ENCODE assay signal across 9 cellular contexts in the genomic region with DNA sequence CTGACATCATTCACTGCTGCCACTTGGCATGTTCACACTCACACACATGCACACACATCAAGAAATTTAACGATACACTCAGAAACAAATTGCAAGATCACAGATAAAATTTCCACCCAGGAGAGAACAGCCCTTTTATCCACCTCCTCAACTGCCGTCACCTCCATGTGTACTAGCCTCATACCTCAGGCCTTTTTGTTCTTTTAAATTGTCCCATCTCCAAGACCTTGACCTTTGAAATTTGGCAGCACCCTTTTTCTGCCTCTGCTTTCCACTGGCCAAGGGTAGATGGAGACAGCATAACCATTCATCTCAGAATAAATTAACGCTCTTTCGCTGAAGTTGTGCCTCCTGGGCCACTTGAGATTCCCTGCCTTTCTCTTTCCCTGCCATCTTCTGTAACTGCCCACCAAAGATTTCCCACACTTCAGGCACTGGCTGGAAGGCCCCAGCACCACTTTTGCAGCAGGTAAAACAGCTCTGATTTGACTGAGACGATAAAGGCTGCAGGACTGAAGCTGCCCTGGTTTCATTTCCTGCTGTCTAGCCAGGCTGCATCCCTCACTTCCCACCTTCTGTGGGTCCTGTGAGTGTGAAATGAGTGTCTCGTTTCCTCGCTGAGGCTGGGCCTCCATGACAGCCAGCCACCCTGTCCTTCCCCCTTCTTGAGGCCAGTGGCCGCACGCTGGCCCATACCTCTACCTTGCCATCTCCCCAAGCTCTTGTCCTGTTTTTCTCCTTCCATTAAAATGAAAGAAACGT. TPM values are rescaled to one million over a fixed set of nuclear protein-coding genes. Genes with fewer than 3 reads are reported as not detected.
DNase-seq lines count a peak whose midpoint lies in the region; ATAC-seq, FAIRE-seq and TF ChIP-seq lines count a peak whose summit lies in the region.
"Had no signal": no experiment of that assay in that cellular context is flagged by ENCODE, and none has a peak within 500 bp of the region (broad histone marks: within the 10 kb centered on the region; RNA-seq: fewer than 3 reads in every experiment).

No MANE protein-coding gene starts in this region.

- H4K20me1 ChIP-seq in mammary epithelial cell (ENCODE audit: insufficient read depth, low read length) (no peaks in the 10 kb centered on the region), GM12878 (ENCODE audit: control insufficient read depth, insufficient read depth) (peaks cover 5% of the 10 kb centered on the region; the same call in 1 of the 2 replicates)

- peaks cover 70% of the 10 kb centered on the region for H3K79me2 ChIP-seq in mammary epithelial cell (ENCODE audit: insufficient read depth, low read length)
- peaks cover 2% of the 10 kb centered on the region; the same call in 1 of the 2 replicates for H3K79me2 ChIP-seq in GM12878 (ENCODE audit: control insufficient read depth, insufficient read depth, low read length)

- no peaks in the 10 kb centered on the region for H3K9me3 ChIP-seq in mammary epithelial cell (replicated peaks; ENCODE audit: insufficient read depth, low read length)
- no peaks in the 10 kb centered on the region for H3K9me3 ChIP-seq in GM12878 (replicated peaks; ENCODE audit: control insufficient read depth, insufficient read depth, low read length)
- H3K9me3 ChIP-seq in sigmoid colon, result no peaks in the 10 kb centered on the region
- no peaks in the 10 kb centered on the region for H3K9me3 ChIP-seq in tibial nerve

- H3K36me3 Mint-ChIP-seq in MCF 10A (ENCODE audit: insufficient read depth, unreplicated experiment), result peaks cover 10% of the 10 kb centered on the region

- no peak for TF ChIP-seq POLR2A in GM12878 (IDR thresholded peaks at IDR 0.05; ENCODE audit: low read depth, low read length)
- no peak for TF ChIP-seq POLR2A in sigmoid colon (IDR thresholded peaks at IDR 0.05)
- no peak for TF ChIP-seq POLR2A in tibial nerve (IDR thresholded peaks at IDR 0.05)

- in situ Hi-C loops in mammary epithelial cell (cut with MboI; ENCODE audit: low sequenced_read_pairs in 2 of 2), result no loop called here
- in situ Hi-C loops in GM12878 (cut with MboI), result no loop called here

- H2AFZ ChIP-seq in mammary epithelial cell (ENCODE audit: low read depth, low read length) (no peak overlapping the region), GM12878 (ENCODE audit: control insufficient read depth, low read depth, low read length) (no peak overlapping the region)

- no peak for TF ChIP-seq RAD21 in GM12878 (IDR thresholded peaks at IDR 0.05; ENCODE audit: insufficient read depth, low read depth, low read length)

- H3K4me3 ChIP-seq in mammary epithelial cell (replicated peaks in 1 of 3; ENCODE audit: insufficient read depth in 1 of 3, low read depth in 2 of 3, low read length in 3 of 3) (no peak overlapping the region), GM12878 (no peak overlapping the region), sigmoid colon (no peak overlapping the region), tibial nerve (no peak overlapping the region)

- no TSS peak for BruUV-seq in MCF 10A (replicated peaks; lab: Mats Ljungman, UMichigan)
- no TSS peak for BruUV-seq in mammary epithelial cell (replicated peaks; lab: Mats Ljungman, UMichigan)
- BruUV-seq in GM12878 (replicated peaks; lab: Mats Ljungman, UMichigan), result no TSS peak

- no peaks in the 10 kb centered on the region for H3K27me3 ChIP-seq in mammary epithelial cell (ENCODE audit: insufficient read depth, low read length)
- H3K27me3 ChIP-seq in GM12878 (replicated peaks in 1 of 2; ENCODE audit: control insufficient read depth in 2 of 2, insufficient read depth in 2 of 2, low read length in 1 of 2), result no peaks in the 10 kb centered on the region
- H3K27me3 ChIP-seq in sigmoid colon, result no peaks in the 10 kb centered on the region
- no peaks in the 10 kb centered on the region for H3K27me3 ChIP-seq in tibial nerve

- dilution Hi-C loops in mammary epithelial cell (cut with HindIII; ENCODE audit: low sequenced_read_pairs), result no loop called here

- no peak for TF ChIP-seq EP300 in GM12878 (IDR thresholded peaks at IDR 0.05; ENCODE audit: borderline replicate concordance in 1 of 2, control insufficient read depth in 1 of 2, low read depth in 2 of 2, low read length in 2 of 2)
- TF ChIP-seq EP300 in sigmoid colon (IDR thresholded peaks at IDR 0.05), result no peak
- no peak for TF ChIP-seq EP300 in tibial nerve (IDR thresholded peaks at IDR 0.05)

- no peak overlapping the region for H3K9ac ChIP-seq in mammary epithelial cell (ENCODE audit: insufficient read depth, low read length)
- H3K9ac ChIP-seq in GM12878 (ENCODE audit: control insufficient read depth, insufficient read depth, low read length), result no peak overlapping the region

- H3K9me3 Mint-ChIP-seq in MCF 10A (ENCODE audit: unreplicated experiment), result no peaks in the 10 kb centered on the region

- DNase-seq in MCF 10A (ENCODE audit: unreplicated experiment), result no peak
- no peak for DNase-seq in mammary epithelial cell
- DNase-seq in GM12878 (ENCODE audit: low read depth, low spot score), result no peak
- DNase-seq in sigmoid colon, result no peak
- no peak for DNase-seq in HEK293T (ENCODE audit: extremely low spot score)
- no peak for DNase-seq in tibial nerve (ENCODE audit: low spot score in 2 of 2)
- no peak for DNase-seq in activated CD8-positive, alpha-beta memory T cell treated with anti-CD3 and anti-CD28 coated beads for 24 hours

- ATAC-seq in HG03196 (IDR thresholded peaks at IDR 0.05; ENCODE audit: unreplicated experiment) (peak; percentile 52), GM12878 (peak; percentile 50)

- H3K4me2 ChIP-seq in mammary epithelial cell (ENCODE audit: insufficient read depth, low read depth, low read length) (no peak overlapping the region), GM12878 (ENCODE audit: control insufficient read depth, insufficient read depth) (peak overlapping the region; percentile 50; the same call in 1 of the 2 replicates)

- H3K27ac ChIP-seq in mammary epithelial cell (ENCODE audit: insufficient read depth, low read depth, low read length) (no peak overlapping the region), GM12878 (ENCODE audit: control insufficient read depth, insufficient read depth) (no peak overlapping the region), sigmoid colon (peak overlapping the region; percentile 62 to 86 (median 80)), tibial nerve (peak overlapping the region in 2 of 4 donors; percentile 74 to 83)
- H3K27ac ChIP-seq: C4-2B had no signal

- H3K4me1 ChIP-seq in mammary epithelial cell (ENCODE audit: insufficient read depth, low read length) (peaks cover 43% of the 10 kb centered on the region), GM12878 (ENCODE audit: control insufficient read depth, insufficient read depth, low read length) (peaks cover 24% of the 10 kb centered on the region), sigmoid colon (peaks cover 0 to 99% (median 81%) of the 10 kb centered on the region in 4 donors), tibial nerve (peaks cover 0 to 92% (median 64%) of the 10 kb centered on the region in 4 donors)

- H3K27me3 Mint-ChIP-seq in MCF 10A (ENCODE audit: insufficient read depth, unreplicated experiment), result no peaks in the 10 kb centered on the region

- peak; percentile 7 for FAIRE-seq in GM12878 (lab: Jason Lieb, UNC)

- intact Hi-C loops in MCF 10A (cut with micrococcal nuclease) (no loop called here), mammary epithelial cell (cut with micrococcal nuclease) (no loop called here), GM12878 (cut with micrococcal nuclease; ENCODE audit: unreplicated experiment) (no loop called here), sigmoid colon (cut with DNase I) (no loop called here)

- no peak for TF ChIP-seq CTCF in MCF 10A (IDR thresholded peaks at IDR 0.05; ENCODE audit: unreplicated experiment)
- no peak for TF ChIP-seq CTCF in mammary epithelial cell (conservative IDR thresholded peaks at IDR 0.05 in 1 of 2, IDR thresholded peaks at IDR 0.05 in 1 of 2; ENCODE audit: extremely low read depth in 1 of 2, insufficient read depth in 1 of 2, low read depth in 1 of 2, low read length in 2 of 2)
- TF ChIP-seq CTCF in GM12878 (IDR thresholded peaks at IDR 0.05 in 2 of 3, conservative IDR thresholded peaks at IDR 0.05 in 1 of 3; ENCODE audit: control insufficient read depth in 2 of 3, extremely low read depth in 1 of 3, insufficient read depth in 1 of 3, low read depth in 3 of 3, low read length in 3 of 3), result no peak
- no peak for TF ChIP-seq CTCF in sigmoid colon (IDR thresholded peaks at IDR 0.05)
- TF ChIP-seq CTCF in tibial nerve (IDR thresholded peaks at IDR 0.05), result no peak

- WGBS in mammary epithelial cell (ENCODE audit: low coverage, missing lambda C conversion rate), result 66% methylated on average over 6 of the region's 10 CpGs
- WGBS in GM12878 (ENCODE audit: insufficient coverage, insufficient replicate concordance, low lambda C conversion rate, missing lambda C conversion rate), result 62% methylated on average over 10 of the region's 10 CpGs
- 75 to 85% methylated on average over 10 of the region's 10 CpGs for WGBS in sigmoid colon, 2 donors
- 56 to 58% methylated on average over 10 of the region's 10 CpGs for WGBS in tibial nerve, 2 donors

- RAD21 ChIA-PET in GM12878 (lab: Charles Lee; ENCODE audit: unreplicated experiment), result no interaction called here

- CTCF ChIA-PET in MCF 10A (lab: Yijun Ruan, JAX), result interaction anchor here (1.3 to 1.4 kb wide), 2 partner anchors 9 to 89 kb away, joined by 3 to 5 read pairs; no protein-coding TSS in a partner anchor
- CTCF ChIA-PET in mammary epithelial cell (lab: Charles Lee; ENCODE audit: low non-redundant PET), result no interaction called here
- CTCF ChIA-PET in GM12878 (lab: Yijun Ruan, JAX), result interaction anchor here (1.4 kb wide), 1 partner anchor 39 kb away, joined by 5 read pairs; the partner anchor contains the start of gene MBNL2
- CTCF ChIA-PET in HEK293T (lab: Yijun Ruan, JAX), result no interaction called here

- SMC1A ChIA-PET in GM12878 (lab: Charles Lee; ENCODE audit: uncharacterized antibody, unreplicated experiment), result interaction anchor here (1.2 kb wide), 1 partner anchor 39 kb away, joined by 4 read pairs; the partner anchor contains the start of gene MBNL2

- H3K4me3 Mint-ChIP-seq in MCF 10A (ENCODE audit: unreplicated experiment), result no peak overlapping the region

- POLR2A ChIA-PET in MCF 10A (lab: Yijun Ruan, JAX) (interaction anchor here (1.0 to 8.5 kb wide), 4 partner anchors 11 to 35 kb away, joined by 5 to 423 read pairs (median 79); partner anchors contain the start of gene MBNL2), GM12878 (lab: Charles Lee) (interaction anchor here (1.0 kb wide), 1 partner anchor 35 kb away, joined by 3 read pairs; no protein-coding TSS in a partner anchor), HEK293T (lab: Yijun Ruan, JAX) (no interaction called here)

- H3K4me1 Mint-ChIP-seq in MCF 10A (ENCODE audit: insufficient read depth, unreplicated experiment), result peaks cover 60% of the 10 kb centered on the region

- peak overlapping the region; percentile 96 for H3K27ac Mint-ChIP-seq in MCF 10A (ENCODE audit: low read depth, unreplicated experiment)

- H3K36me3 ChIP-seq in mammary epithelial cell (ENCODE audit: insufficient read depth, low read length) (no peaks in the 10 kb centered on the region), GM12878 (ENCODE audit: control insufficient read depth in 2 of 2, insufficient read depth in 2 of 2, low read length in 1 of 2) (no peaks in the 10 kb centered on the region), sigmoid colon (no peaks in the 10 kb centered on the region), tibial nerve (no peaks in the 10 kb centered on the region)

RNA-seq across cellular contexts. Expression of gene MBNL2, which starts 39.3 kb away (rescaled TPM):
- total RNA-seq in MCF 10A (2022) (74.3 and 85.8 TPM in 2 replicates), mammary epithelial cell (100 to 1,000 TPM in 1 of 2 donors, 10 to 100 TPM in 1; 37.5 to 125 TPM), GM12878 (2014; rRNA removed) (7.0 TPM in 2 replicates), GM12878 (2014; rRNA removed; fragmentation: Illumina TruSeq; extraction: Trizol) (6.3 and 7.7 TPM in 2 replicates), GM12878 (2021) (6.6 and 7.6 TPM in 2 replicates), sigmoid colon (100 to 1,000 TPM in 1 of 4 donors, 10 to 100 TPM in 3; 84.7 to 110 (median 95.1) TPM), tibial nerve (100 to 1,000 TPM in 2 of 4 donors, 10 to 100 TPM in 2; 87.9 to 126 (median 95.5) TPM)
- polyA plus RNA-seq in mammary epithelial cell (20.0 TPM), GM12878 (2011; rRNA removed) (6.4 and 7.6 TPM in 2 replicates), GM12878 (2014; fragmentation: Illumina TruSeq; extraction: Trizol) (5.0 and 5.6 TPM in 2 replicates), GM12878 (2014; fragmentation: Nextera tagmentation; extraction: Ambion mirVana) (1 to 10 TPM; 1.6 to 2.1 TPM), GM12878 (2014; rRNA removed) (1.7 and 2.9 TPM in 2 replicates), GM12878 (2016; fragmentation: Nextera tagmentation; extraction: Ambion mirVana) (1 to 10 TPM; 9.6 to 9.7 TPM), sigmoid colon (10 to 100 TPM; 11.8 to 16.2 (median 14.8) TPM)
- polyA minus RNA-seq in mammary epithelial cell, result 33.9 TPM
- 32.9 and 34.6 TPM in 2 replicates for total RNA-seq in GM12878 (2013; cell fraction: nucleolus; rRNA removed)
- 2.8 TPM for polyA plus RNA-seq in GM12878 (2011; ENCODE audit: low read depth)
- 4.7 and 7.0 TPM in 2 replicates for polyA plus RNA-seq in GM12878 (2011; cell fraction: cytosol; rRNA removed)
- 5.3 and 5.7 TPM in 2 replicates for polyA plus RNA-seq in GM12878 (2011; cell fraction: nucleus; rRNA removed)
- 5.3 TPM in 2 replicates for polyA plus RNA-seq in GM12878 (2012)
- 19.7 and 30.4 TPM in 2 replicates for polyA minus RNA-seq in GM12878 (2011; rRNA and poly(A)+ RNA removed)
- polyA minus RNA-seq in GM12878 (2011; cell fraction: cytosol; rRNA and poly(A)+ RNA removed), result 6.4 and 10.2 TPM in 2 replicates
- polyA minus RNA-seq in GM12878 (2011; cell fraction: nucleus; rRNA and poly(A)+ RNA removed), result 7.4 and 10.0 TPM in 2 replicates

Comparison
In these comparisons a context has a peak if more than half of its experiments do, and no peak if none do; other contexts are left out.
1. CTCF ChIA-PET loops: an anchor here in MCF 10A (1.3 to 1.4 kb wide) and GM12878 (1.4 kb wide); none called in mammary epithelial cell and HEK293T.
2. H3K27ac ChIP-seq: peak in sigmoid colon (4 of 4); none in mammary epithelial cell (single experiment) and GM12878 (single experiment).